Comparison of ENCODE assay signal across 17 cellular contexts in genomic region chr2:157936464-157936863, GRCh38.
"Had no signal": no experiment of that assay in that cellular context is flagged by ENCODE, and none has a peak within 500 bp of the region (broad histone marks: within the 10 kb centered on the region; RNA-seq: fewer than 3 reads in every experiment).

No MANE protein-coding gene starts in this region.

- H3K4me1 ChIP-seq: colonic mucosa, spleen, thyroid gland had no signal

- DNase-seq: activated CD8-positive, alpha-beta memory T cell treated with anti-CD3 and anti-CD28 coated beads for 24 hours; activated CD8-positive, alpha-beta memory T cell treated with anti-CD3 and anti-CD28 coated beads, Interleukin-2, amount 50 U/mL, for 4 hours; activated T-cell treated with anti-CD3 and anti-CD28 coated beads, Interleukin-2, amount 50 U/mL, for 24 hours; aorta; colonic mucosa; heart left ventricle; left ventricle myocardium inferior; midbrain; natural killer cell; spleen; stimulated activated CD4-positive, alpha-beta T cell treated with anti-CD3 and anti-CD28 coated beads, Interleukin-4, amount 100 ng/mL, for 1 hour; stimulated activated naive CD8-positive, alpha-beta T cell treated with anti-CD3 and anti-CD28 coated beads, Interleukin-15, Interleukin-2, amounts not matched to agents 100 U/mL and 50 U/mL, for 24 hours; substantia nigra; T-helper 1 cell; thyroid gland had no signal

- H3K4me3 ChIP-seq: colonic mucosa, heart left ventricle, left ventricle myocardium inferior, spleen, thyroid gland had no signal

- H3K9me3 ChIP-seq: colonic mucosa, heart left ventricle, left ventricle myocardium inferior, spleen, thyroid gland had no signal

- ATAC-seq: activated naive CD4-positive, alpha-beta T cell treated with anti-CD3 and anti-CD28 coated beads, Interleukin-2, amount 50 U/mL, for 72 hours; activated T-helper 17 cell treated with anti-CD3 and anti-CD28 coated beads, Interleukin-2, amount 50 U/mL, for 72 hours; heart left ventricle; natural killer cell; stimulated activated naive CD8-positive, alpha-beta T cell treated with anti-CD3 and anti-CD28 coated beads, Interleukin-15, Interleukin-2, amounts not matched to agents 100 U/mL and 50 U/mL, for 24 hours had no signal

- H3K36me3 ChIP-seq: colonic mucosa, heart left ventricle, left ventricle myocardium inferior, spleen, thyroid gland had no signal

- H3K27me3 ChIP-seq: colonic mucosa, heart left ventricle, spleen, thyroid gland had no signal

- H3K27ac ChIP-seq: colonic mucosa, heart left ventricle, left ventricle myocardium inferior, spleen, thyroid gland had no signal
